ENCODE assay signal across 10 cellular contexts in the genomic region with DNA sequence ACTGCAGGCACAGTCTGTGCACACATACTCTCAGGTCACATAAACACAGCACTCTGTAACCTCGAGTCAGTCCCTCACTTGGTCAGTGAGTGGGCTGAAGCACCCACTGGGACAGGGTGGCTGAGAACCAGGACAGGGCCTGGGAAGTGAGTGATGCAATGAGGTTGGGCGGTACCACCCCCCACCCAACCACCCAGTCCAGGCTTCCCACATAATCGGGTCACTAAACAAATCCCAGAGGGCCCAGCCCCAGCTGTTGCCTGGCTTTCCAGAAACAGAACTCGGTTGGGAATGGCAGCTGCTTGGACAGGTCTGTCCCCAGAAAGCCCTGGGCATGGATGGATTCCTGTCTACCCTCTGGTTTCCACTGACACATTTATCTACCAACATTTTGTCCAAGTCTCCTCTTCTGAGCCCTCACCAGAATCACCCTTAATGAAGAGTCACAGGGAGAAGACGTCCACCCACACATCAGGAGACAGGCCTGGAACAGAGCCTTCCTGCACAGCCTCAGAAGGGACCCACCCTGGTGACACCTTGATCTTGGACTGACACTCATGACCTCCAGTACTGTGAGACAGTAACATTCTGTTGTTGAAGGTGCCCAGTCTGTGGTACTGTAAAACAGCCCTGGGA. TPM values are rescaled to one million over a fixed set of nuclear protein-coding genes. Genes with fewer than 3 reads are reported as not detected.
A peak's percentile ranks its signal among the peaks of the same experiment; 100 is the strongest.
DNase-seq lines count a peak whose midpoint lies in the region; ATAC-seq and TF ChIP-seq lines count a peak whose summit lies in the region.
"Not testable (repeated sequence)": the region's sequence is repeated elsewhere in the genome, so short reads cannot be mapped to it uniquely, and the experiment has no call there.
"Had no signal": no experiment of that assay in that cellular context is flagged by ENCODE, and none has a peak within 500 bp of the region (broad histone marks: within the 10 kb centered on the region; RNA-seq: fewer than 3 reads in every experiment).

No MANE protein-coding gene starts in this region.

- not testable (repeated sequence) for H3K4me1 Mint-ChIP-seq in activated CD8-positive, alpha-beta memory T cell treated with anti-CD3 and anti-CD28 coated beads, Interleukin-2, amount 10 ng/mL, durations not matched to agents 7 days and 5 days; memory B cell; type B pancreatic cell (ENCODE audit: unreplicated experiment)
- peaks cover 15% of the 10 kb centered on the region for H3K4me1 Mint-ChIP-seq in nephron progenitor cell

- H3K27ac Mint-ChIP-seq in activated CD8-positive, alpha-beta memory T cell treated with anti-CD3 and anti-CD28 coated beads, Interleukin-2, amount 10 ng/mL, durations not matched to agents 7 days and 5 days; memory B cell; nephron progenitor cell; type B pancreatic cell: not testable (repeated sequence)

- ATAC-seq in activated CD8-positive, alpha-beta memory T cell treated with anti-CD3 and anti-CD28 coated beads, Interleukin-2, amount 10 ng/mL, durations not matched to agents 7 days and 5 days; memory B cell (ENCODE audit: low read depth): not testable (repeated sequence)
- peak; percentile 19 for ATAC-seq in esophagus mucosa

- peaks cover 29% of the 10 kb centered on the region for H3K27me3 Mint-ChIP-seq in activated CD8-positive, alpha-beta memory T cell treated with anti-CD3 and anti-CD28 coated beads, Interleukin-2, amount 10 ng/mL, durations not matched to agents 7 days and 5 days
- H3K27me3 Mint-ChIP-seq in memory B cell (peaks cover 23% of the 10 kb centered on the region), nephron progenitor cell (ENCODE audit: low read depth, poor library complexity) (peaks cover 67% of the 10 kb centered on the region), type B pancreatic cell (peaks cover 35% of the 10 kb centered on the region)

- H3K36me3 Mint-ChIP-seq in activated CD8-positive, alpha-beta memory T cell treated with anti-CD3 and anti-CD28 coated beads, Interleukin-2, amount 10 ng/mL, durations not matched to agents 7 days and 5 days; memory B cell; nephron progenitor cell (ENCODE audit: low read depth); type B pancreatic cell: not testable (repeated sequence)

- not testable (repeated sequence) for H3K4me3 Mint-ChIP-seq in activated CD8-positive, alpha-beta memory T cell treated with anti-CD3 and anti-CD28 coated beads, Interleukin-2, amount 10 ng/mL, durations not matched to agents 7 days and 5 days
- H3K4me3 Mint-ChIP-seq in memory B cell (peak overlapping the region; percentile 12), nephron progenitor cell (peak overlapping the region; percentile 41), type B pancreatic cell (peak overlapping the region; percentile 45)

- not testable (repeated sequence) for TF ChIP-seq CTCF in nephron progenitor cell (IDR thresholded peaks at IDR 0.05); type B pancreatic cell (conservative IDR thresholded peaks at IDR 0.05)

- not testable (repeated sequence) for H3K9me3 Mint-ChIP-seq in activated CD8-positive, alpha-beta memory T cell treated with anti-CD3 and anti-CD28 coated beads, Interleukin-2, amount 10 ng/mL, durations not matched to agents 7 days and 5 days (ENCODE audit: low read depth); memory B cell; nephron progenitor cell; type B pancreatic cell

- CTCF ChIA-PET in activated CD8-positive, alpha-beta memory T cell treated with anti-CD3 and anti-CD28 coated beads, Interleukin-2, amount 10 ng/mL, durations not matched to agents 7 days and 5 days (lab: Charles Lee) = not testable (repeated sequence)

- peak; percentile 53 for DNase-seq in NCI-H82 treated with DMSO at 0.1 percent for 48 hours (lab: John Stamatoyannopoulos, UW; ENCODE audit: unreplicated experiment)
- peak; percentile 31 for DNase-seq in activated CD8-positive, alpha-beta memory T cell treated with anti-CD3 and anti-CD28 coated beads, Interleukin-2, amount 10 ng/mL, durations not matched to agents 7 days and 5 days
- DNase-seq in memory B cell (ENCODE audit: low spot score in 2 of 2); nephron progenitor cell: not testable (repeated sequence)
- DNase-seq in retina = peak; percentile 38
- DNase-seq in type B pancreatic cell (ENCODE audit: extremely low spot score, unreplicated experiment) = peak; percentile 58

RNA-seq across cellular contexts. Expression of a gene that starts 8.4 kb away (rescaled TPM):
- under 1 TPM; 0.03 to 0.07 TPM for total RNA-seq in activated CD8-positive, alpha-beta memory T cell treated with anti-CD3 and anti-CD28 coated beads, Interleukin-2, amount 10 ng/mL, durations not matched to agents 7 days and 5 days
- total RNA-seq in esophagus mucosa = not detected
- total RNA-seq in type B pancreatic cell (ENCODE audit: low replicate concordance) = 0.07 and 0.22 TPM in 2 replicates
- total RNA-seq: HT1080, IMR-90, MCF 10A had no signal

RNA-seq across cellular contexts. Expression of a gene that starts 12.6 kb away (rescaled TPM):
- 10 to 100 TPM in 1 of 2 experiments, 1 to 10 TPM in 1; 8.6 to 10.7 TPM for total RNA-seq in activated CD8-positive, alpha-beta memory T cell treated with anti-CD3 and anti-CD28 coated beads, Interleukin-2, amount 10 ng/mL, durations not matched to agents 7 days and 5 days
- total RNA-seq in esophagus mucosa (3.1 TPM), type B pancreatic cell (ENCODE audit: low replicate concordance) (16.2 and 25.8 TPM in 2 replicates)

RNA-seq across cellular contexts. Expression of a gene that starts 46.0 kb away (rescaled TPM):
- total RNA-seq in activated CD8-positive, alpha-beta memory T cell treated with anti-CD3 and anti-CD28 coated beads, Interleukin-2, amount 10 ng/mL, durations not matched to agents 7 days and 5 days = 1 to 10 TPM; 1.9 to 2.9 TPM
- total RNA-seq in esophagus mucosa (1.8 TPM), type B pancreatic cell (ENCODE audit: low replicate concordance) (0.53 and 2.3 TPM in 2 replicates)
- total RNA-seq: HT1080, MCF 10A had no signal
